In the genomic region with DNA sequence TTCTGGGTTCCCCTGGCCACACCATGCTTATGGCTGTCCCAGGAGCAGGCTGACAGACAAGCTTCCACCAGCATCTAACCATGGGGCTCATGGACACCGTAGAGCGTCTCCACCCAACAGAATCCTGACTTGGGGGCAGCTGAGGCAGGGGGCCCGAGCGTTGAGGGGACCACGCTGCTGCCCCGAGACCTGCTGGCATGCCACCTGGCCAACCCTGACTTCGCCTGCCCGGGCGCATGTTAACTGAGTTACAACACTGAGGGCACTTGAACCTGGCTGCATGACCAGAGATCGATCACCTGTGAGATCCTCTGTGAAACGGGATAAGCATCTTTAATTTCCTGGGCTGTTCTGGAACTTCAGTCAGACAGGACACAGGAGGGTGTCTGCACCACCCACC, we compare ENCODE assay signal across 8 cellular contexts. TPM values are rescaled to one million over a fixed set of nuclear protein-coding genes. Genes with fewer than 3 reads are reported as not detected.
DNase-seq lines count a peak whose midpoint lies in the region; ATAC-seq and TF ChIP-seq lines count a peak whose summit lies in the region.

No MANE protein-coding gene starts in this region.

- H3K4me1 ChIP-seq in left ventricle myocardium inferior (peaks cover 84% of the 10 kb centered on the region), upper lobe of left lung (peaks cover 77 to 86% (median 82%) of the 10 kb centered on the region in 4 donors)

- peaks cover 43 to 78% (median 66%) of the 10 kb centered on the region in 3 donors for H3K4me1 Mint-ChIP-seq in naive B cell

- H3K4me3 ChIP-seq in left ventricle myocardium inferior (peak overlapping the region; percentile 70), upper lobe of left lung (peak overlapping the region in 2 of 4 donors; percentile 51 to 64)

- TF ChIP-seq POLR2A in upper lobe of left lung (IDR thresholded peaks at IDR 0.05) = no peak

- peak overlapping the region in 5 of 6 donors; percentile 18 to 92 (median 80) for H3K27ac Mint-ChIP-seq in naive B cell

- DNase-seq in left ventricle myocardium inferior = no peak
- no peak for DNase-seq in cardiac septum (ENCODE audit: low spot score)
- peak; percentile 22 for DNase-seq in cerebellum (ENCODE audit: low spot score)
- DNase-seq in naive B cell = no peak
- no peak for DNase-seq in upper lobe of left lung
- DNase-seq in D341Med (ENCODE audit: low spot score) = no peak
- DNase-seq in NK-92 (lab: John Stamatoyannopoulos, UW; ENCODE audit: unreplicated experiment) = no peak

- H3K4me3 Mint-ChIP-seq in naive B cell = peak overlapping the region; percentile 63 to 92 (median 86)

- no peaks in the 10 kb centered on the region for H3K36me3 Mint-ChIP-seq in naive B cell

- ATAC-seq in naive B cell (ENCODE audit: low read depth in 2 of 2) (no peak), upper lobe of left lung (ENCODE audit: low FRiP score in 2 of 2) (no peak), HG02938 (IDR thresholded peaks at IDR 0.05; ENCODE audit: unreplicated experiment) (no peak)

- WGBS in upper lobe of left lung, 2 donors = 58 to 68% methylated on average over 2 to 10 of the region's 11 CpGs

- H3K27ac ChIP-seq in left ventricle myocardium inferior (replicated peaks) = peak overlapping the region; percentile 98
- peak overlapping the region; percentile 93 to 98 (median 96) for H3K27ac ChIP-seq in upper lobe of left lung

- intact Hi-C loops in left ventricle myocardium inferior (cut with micrococcal nuclease) = loop anchor here (5.0 kb wide), 1 partner anchor 227 kb away; no protein-coding TSS in a partner anchor
- intact Hi-C loops in cardiac septum (cut with DNase I) = loop anchor here (1.0 to 5.0 kb wide), 4 partner anchors 14 to 226 kb away; a partner anchor contains a TSS

- no peak for TF ChIP-seq EP300 in upper lobe of left lung (IDR thresholded peaks at IDR 0.05)

- H3K9me3 ChIP-seq in left ventricle myocardium inferior (replicated peaks) (no peaks in the 10 kb centered on the region), upper lobe of left lung (no peaks in the 10 kb centered on the region)

- TF ChIP-seq CTCF in left ventricle myocardium inferior (IDR thresholded peaks at IDR 0.05; ENCODE audit: borderline replicate concordance) (no peak), upper lobe of left lung (IDR thresholded peaks at IDR 0.05) (no peak)

- H3K9me3 Mint-ChIP-seq in naive B cell = no peaks in the 10 kb centered on the region

- H3K36me3 ChIP-seq in left ventricle myocardium inferior = peaks cover 20% of the 10 kb centered on the region
- H3K36me3 ChIP-seq in upper lobe of left lung = peaks cover 0 to 34% (median 2%) of the 10 kb centered on the region in 4 donors

- no peaks in the 10 kb centered on the region for H3K27me3 Mint-ChIP-seq in naive B cell

- H3K27me3 ChIP-seq in left ventricle myocardium inferior (ENCODE audit: low read depth) (no peaks in the 10 kb centered on the region), upper lobe of left lung (no peaks in the 10 kb centered on the region)

RNA-seq across cellular contexts. Expression of a gene that starts 13.7 kb away (rescaled TPM):
- total RNA-seq in left ventricle myocardium inferior (17.5 TPM), cardiac septum (20.5 TPM), cerebellum (25.5 TPM), upper lobe of left lung (10 to 100 TPM; 21.0 to 85.3 (median 33.2) TPM)
- 10 to 100 TPM in 2 of 6 donors, 1 to 10 TPM in 4; 4.9 to 11.5 (median 8.2) TPM for polyA plus RNA-seq in naive B cell (ENCODE audit: low read depth in 6 of 6)

RNA-seq across cellular contexts. Expression of a gene that starts 43.7 kb away (rescaled TPM):
- total RNA-seq in left ventricle myocardium inferior (11.2 TPM), cardiac septum (13.1 TPM), cerebellum (28.8 TPM), upper lobe of left lung (100 to 1,000 TPM in 1 of 6 donors, 10 to 100 TPM in 5; 22.5 to 111 (median 34.0) TPM)
- 10 to 100 TPM; 10.4 to 27.8 (median 15.9) TPM for polyA plus RNA-seq in naive B cell (ENCODE audit: low read depth in 6 of 6)
